ENCODE assay signal across 9 cellular contexts in genomic region chr9:92242115-92242778, GRCh38. TPM values are rescaled to one million over a fixed set of nuclear protein-coding genes. Genes with fewer than 3 reads are reported as not detected.
A peak's percentile ranks its signal among the peaks of the same experiment; 100 is the strongest.
DNase-seq lines count a peak whose midpoint lies in the region; ATAC-seq, FAIRE-seq and TF ChIP-seq lines count a peak whose summit lies in the region.
"Had no signal": no experiment of that assay in that cellular context is flagged by ENCODE, and none has a peak within 500 bp of the region (broad histone marks: within the 10 kb centered on the region; RNA-seq: fewer than 3 reads in every experiment).

No MANE protein-coding gene starts in this region.

- DNase-seq in GM20000 (ENCODE audit: low spot score) = no peak
- peak in 1 of 4 experiments; percentile 9 for DNase-seq in K562 (ENCODE audit: extremely low read depth in 1 of 4, low spot score in 3 of 4)
- DNase-seq in left kidney (ENCODE audit: low read depth, low spot score) = peak; percentile 53
- no peak for DNase-seq in DMS53 (lab: John Stamatoyannopoulos, UW)
- no peak for DNase-seq in stimulated activated naive CD4-positive, alpha-beta T cell treated with Interleukin-2 at 50 U/mL for 16 hours (lab: John Stamatoyannopoulos, UW)
- DNase-seq in NCI-H774 (lab: John Stamatoyannopoulos, UW) = no peak
- DNase-seq in middle frontal gyrus (ENCODE audit: extremely low spot score, low spot score) = no peak
- DNase-seq: heart left ventricle had no signal

- no peaks in the 10 kb centered on the region for H3K27me3 ChIP-seq in ACC112 (ENCODE audit: insufficient read depth, low read length)
- no peaks in the 10 kb centered on the region for H3K27me3 ChIP-seq in K562 (ENCODE audit: control insufficient read depth in 2 of 2, insufficient read depth in 2 of 2, low read length in 2 of 2)
- H3K27me3 ChIP-seq: heart left ventricle had no signal

- H3K4me2 ChIP-seq in K562 (ENCODE audit: insufficient read depth, low read length) = no peak overlapping the region

- no peak for TF ChIP-seq EP300 in K562 (IDR thresholded peaks at IDR 0.05; ENCODE audit: low read length)

- H3K4me1 ChIP-seq in ACC112 (ENCODE audit: control insufficient read depth, insufficient read depth, low read length, unreplicated experiment) (peaks cover 56% of the 10 kb centered on the region), K562 (replicated peaks in 1 of 2; ENCODE audit: control insufficient read depth in 2 of 2, insufficient read depth in 2 of 2, low read length in 2 of 2) (no peaks in the 10 kb centered on the region)
- H3K4me1 ChIP-seq: heart left ventricle had no signal

- H3K27ac ChIP-seq in ACC112 (ENCODE audit: low read depth, low read length) = peak overlapping the region; percentile 95
- no peak overlapping the region for H3K27ac ChIP-seq in K562 (ENCODE audit: extremely low read depth, low read depth, low read length)
- H3K27ac ChIP-seq: heart left ventricle had no signal

- H2AFZ ChIP-seq in ACC112 (ENCODE audit: low read length, unreplicated experiment) (no peak overlapping the region), K562 (ENCODE audit: low read depth, low read length) (no peak overlapping the region)

- no peaks in the 10 kb centered on the region for H3K9me3 ChIP-seq in K562 (replicated peaks; ENCODE audit: control insufficient read depth, insufficient read depth, low read depth, low read length)
- H3K9me3 ChIP-seq: heart left ventricle had no signal

- WGBS in K562 (ENCODE audit: insufficient coverage, low coverage, missing lambda C conversion rate) = 59% methylated on average over 3 of the region's 3 CpGs

- H3K79me2 ChIP-seq in ACC112 (ENCODE audit: control insufficient read depth, insufficient read depth, low read length, unreplicated experiment) = peaks cover 5% of the 10 kb centered on the region
- H3K79me2 ChIP-seq in K562 (ENCODE audit: control insufficient read depth, insufficient read depth, low read length) = no peaks in the 10 kb centered on the region

- POLR2A ChIA-PET in K562 (lab: Yijun Ruan, JAX) = interaction anchor here (0.6 to 1.5 kb wide), 6 partner anchors 8 to 103 kb away, joined by 3 to 9 read pairs (median 4); no protein-coding TSS in a partner anchor

- CTCF ChIA-PET in K562 (lab: Yijun Ruan, JAX; ENCODE audit: low intra/inter-chr PET ratio) = interaction anchor here (1.1 to 1.3 kb wide), 2 partner anchors 102 to 104 kb away, joined by 5 to 6 read pairs; no protein-coding TSS in a partner anchor

- in situ Hi-C loops in K562 (cut with MboI) = no loop called here

- no peak overlapping the region for H3K9ac ChIP-seq in K562 (ENCODE audit: insufficient read depth in 1 of 2, low read depth in 2 of 2, low read length in 2 of 2)

- peaks cover 56% of the 10 kb centered on the region for H3K36me3 ChIP-seq in ACC112 (ENCODE audit: insufficient read depth, low read length)
- peaks cover 100% of the 10 kb centered on the region for H3K36me3 ChIP-seq in K562 (ENCODE audit: control insufficient read depth, insufficient read depth, low read length)

- peak overlapping the region; percentile 38; the same call in 1 of the 2 replicates for H3K4me3 ChIP-seq in ACC112 (ENCODE audit: low read depth, low read length)
- no peak overlapping the region for H3K4me3 ChIP-seq in K562
- H3K4me3 ChIP-seq: heart left ventricle had no signal

- peak; percentile 1 for TF ChIP-seq CTCF in GM20000 (IDR thresholded peaks at IDR 0.05; ENCODE audit: extremely low read depth, missing control alignments)
- peak; percentile 12 to 20 (median 17); a peak in 2 of 6 replicates for TF ChIP-seq CTCF in K562 (IDR thresholded peaks at IDR 0.05 in 2 of 3, conservative IDR thresholded peaks at IDR 0.05 in 1 of 3; ENCODE audit: insufficient read depth in 2 of 3, low read depth in 1 of 3, low read length in 3 of 3)

- H3K9me1 ChIP-seq in K562 (ENCODE audit: control insufficient read depth, insufficient read depth, low read length) = no peaks in the 10 kb centered on the region

- TF ChIP-seq RAD21 in K562 (CRISPR knock-in tag; conservative IDR thresholded peaks at IDR 0.05 in 1 of 2, IDR thresholded peaks at IDR 0.05 in 1 of 2) = peak in 1 of 2 experiments; percentile 31; a peak in 1 of 4 replicates

- no peak for FAIRE-seq in K562 (lab: Jason Lieb, UNC)

- no peaks in the 10 kb centered on the region for H4K20me1 ChIP-seq in K562 (replicated peaks; ENCODE audit: control insufficient read depth, insufficient read depth, low read length)

- ATAC-seq in K562 = 0 out of 3 replicates have a peak, but pooled peaks have one; percentile 15
- ATAC-seq: heart left ventricle had no signal

- intact Hi-C loops in K562 (cut with micrococcal nuclease) = no loop called here

- no TSS peak for BruUV-seq in K562 (replicated peaks; lab: Mats Ljungman, UMichigan)

- no peak for TF ChIP-seq POLR2A in K562 (conservative IDR thresholded peaks at IDR 0.05)

TF ChIP-seq in K562, 482 proteins besides CTCF, POLR2A, EP300 and RAD21:
- TF ChIP-seq PREB (CRISPR knock-in tag; IDR thresholded peaks at IDR 0.05) = no peak
- TF ChIP-seq POLR2H (tag; IDR thresholded peaks at IDR 0.05; ENCODE audit: low read depth) = 0 out of 2 replicates have a peak, but pooled peaks have one; percentile 3
- no peak for TF ChIP-seq RBM22 (IDR thresholded peaks at IDR 0.05; ENCODE audit: low read depth, low read length, poor library complexity, severe bottlenecking)

RNA-seq across cellular contexts. Expression of gene IARS1, which starts 51.2 kb away (rescaled TPM):
- 589 and 1,257 TPM in 2 replicates for total RNA-seq in K562 (2011; cell fraction: chromatin; rRNA removed; ENCODE audit: low replicate concordance)
- total RNA-seq in K562 (2011; cell fraction: nucleolus; rRNA removed) = 269 and 325 TPM in 2 replicates
- total RNA-seq in K562 (2011; cell fraction: nucleoplasm; rRNA removed) = 485 and 488 TPM in 2 replicates
- total RNA-seq in K562 (2014; rRNA removed) (240 and 256 TPM in 2 replicates), K562 (2014; rRNA removed; fragmentation: Illumina TruSeq; extraction: Trizol) (371 and 390 TPM in 2 replicates), K562 (2015; rRNA removed; fragmentation: Illumina TruSeq; extraction: Trizol) (254 and 275 TPM in 2 replicates), K562 (2021) (216 and 234 TPM in 2 replicates)
- polyA plus RNA-seq in K562 (2011; rRNA removed) (124 and 133 TPM in 2 replicates), K562 (2014; fragmentation: Illumina TruSeq; extraction: Trizol) (228 and 249 TPM in 2 replicates), K562 (2014; fragmentation: Nextera tagmentation; extraction: Ambion mirVana) (100 to 1,000 TPM; 119 to 224 TPM), K562 (2014; rRNA removed) (147 and 158 TPM in 2 replicates)
- 58.9 and 89.2 TPM in 2 replicates for polyA plus RNA-seq in K562 (2011; cell fraction: cytosol; rRNA removed)
- 252 and 325 TPM in 2 replicates for polyA plus RNA-seq in K562 (2011; cell fraction: nucleus; rRNA removed)
- polyA plus RNA-seq in K562 (2012) = 128 and 282 TPM in 2 replicates
- 380 and 416 TPM in 2 replicates for polyA minus RNA-seq in K562 (2011; rRNA and poly(A)+ RNA removed)
- polyA minus RNA-seq in K562 (2011; cell fraction: cytosol; rRNA and poly(A)+ RNA removed) = 143 and 185 TPM in 2 replicates
- 154 and 311 TPM in 2 replicates for polyA minus RNA-seq in K562 (2011; cell fraction: nucleus; rRNA and poly(A)+ RNA removed)
